In genomic region chr7:29467193-29467592, GRCh38 we compare ENCODE assay signal across 19 cellular contexts.
"Had no signal": no experiment of that assay in that cellular context is flagged by ENCODE, and none has a peak within 500 bp of the region (broad histone marks: within the 10 kb centered on the region; RNA-seq: fewer than 3 reads in every experiment).

No MANE protein-coding gene starts in this region.

- DNase-seq: dorsolateral prefrontal cortex; effector CD4-positive, alpha-beta T cell; hypothalamus; immature natural killer cell; islet precursor cell; kidney glomerular epithelial cell; mesenchymal stem cell; naive thymus-derived CD8-positive, alpha-beta T cell; nephron progenitor cell; nucleus accumbens; right cardiac atrium; stimulated activated CD4-positive, alpha-beta T cell treated with anti-CD3 and anti-CD28 coated beads, Interleukin-15, amount 100 ng/mL, for 24 hours; stimulated activated CD4-positive, alpha-beta T cell treated with anti-CD3 and anti-CD28 coated beads, Interleukin-2, amount 100 ng/mL, for 48 hours; stimulated activated naive B cell treated with anti-CD40 and anti-IgM and Interleukin-4, amounts not matched to agents 10 μg/mL and 1 μg/mL and 100 μg/mL, for 72 hours had no signal

- H3K4me1 ChIP-seq: prostate gland, vagina had no signal

- H3K27me3 ChIP-seq: dorsolateral prefrontal cortex, tibial nerve, vagina had no signal

- H3K9me3 ChIP-seq: prostate gland, thoracic aorta, tibial nerve, vagina had no signal

- H3K4me3 ChIP-seq: dorsolateral prefrontal cortex, prostate gland, skin epidermis, thoracic aorta, tibial nerve, vagina had no signal

- H3K36me3 ChIP-seq: prostate gland, thoracic aorta, tibial nerve, vagina had no signal

- H3K27ac ChIP-seq: dorsolateral prefrontal cortex, prostate gland, skin epidermis, thoracic aorta, vagina had no signal

- ATAC-seq: naive thymus-derived CD8-positive, alpha-beta T cell; right cardiac atrium; stimulated activated naive B cell treated with anti-CD40 and anti-IgM and Interleukin-4, amounts not matched to agents 10 μg/mL and 1 μg/mL and 100 μg/mL, for 72 hours had no signal
